Comparison of ENCODE assay signal across 9 cellular contexts in genomic region chr4:89837385-89837995, GRCh38. TPM values are rescaled to one million over a fixed set of nuclear protein-coding genes. Genes with fewer than 3 reads are reported as not detected.
DNase-seq lines count a peak whose midpoint lies in the region; TF ChIP-seq lines count a peak whose summit lies in the region.
"Had no signal": no experiment of that assay in that cellular context is flagged by ENCODE, and none has a peak within 500 bp of the region (broad histone marks: within the 10 kb centered on the region; RNA-seq: fewer than 3 reads in every experiment).

No MANE protein-coding gene starts in this region.

- peaks cover 10% of the 10 kb centered on the region for H3K4me1 Mint-ChIP-seq in endothelial cell (ENCODE audit: unreplicated experiment)

- H3K27ac ChIP-seq in HUES48 (ENCODE audit: low read depth, low read length) (peak overlapping the region; percentile 51), testis (no peak overlapping the region), OCI-LY7 (ENCODE audit: low read depth, low read length, poor library complexity, severe bottlenecking) (no peak overlapping the region)
- H3K27ac ChIP-seq: C4-2B had no signal

- peak overlapping the region; percentile 96 for H3K4me3 Mint-ChIP-seq in endothelial cell (ENCODE audit: unreplicated experiment)

- H3K9ac ChIP-seq in HUES48 (ENCODE audit: low read depth, low read length): peak overlapping the region; percentile 42; the same call in 1 of the 2 replicates

- no peak overlapping the region for H2AFZ ChIP-seq in OCI-LY7 (ENCODE audit: low read length)

- no peaks in the 10 kb centered on the region for H3K9me3 Mint-ChIP-seq in endothelial cell (ENCODE audit: unreplicated experiment)

- peaks cover 14% of the 10 kb centered on the region; the same call in 1 of the 2 replicates for H3K4me1 ChIP-seq in HUES48 (ENCODE audit: control insufficient read depth, insufficient read depth, low read length)
- no peaks in the 10 kb centered on the region for H3K4me1 ChIP-seq in testis
- no peaks in the 10 kb centered on the region for H3K4me1 ChIP-seq in OCI-LY7 (ENCODE audit: insufficient read depth, low read length, poor library complexity, severe bottlenecking)

- H3K36me3 ChIP-seq in HUES48 (ENCODE audit: control insufficient read depth, insufficient read depth, low read length) (no peaks in the 10 kb centered on the region), testis (ENCODE audit: low read depth, missing control alignments) (no peaks in the 10 kb centered on the region), OCI-LY7 (ENCODE audit: insufficient read depth, low read length) (no peaks in the 10 kb centered on the region)

- no peak for TF ChIP-seq POLR2A in testis (IDR thresholded peaks at IDR 0.05)

- TF ChIP-seq CTCF in WI38 (IDR thresholded peaks at IDR 0.05; ENCODE audit: low read depth, low read length) (no peak), endothelial cell (IDR thresholded peaks at IDR 0.05; ENCODE audit: unreplicated experiment) (no peak), testis (IDR thresholded peaks at IDR 0.05) (no peak), OCI-LY7 (conservative IDR thresholded peaks at IDR 0.05; ENCODE audit: low read length) (no peak)

- H3K4me3 ChIP-seq in HUES48 (ENCODE audit: low read depth, low read length) (peak overlapping the region; percentile 80), WI38 (ENCODE audit: low read depth, low read length) (peak overlapping the region; percentile 56), testis (peak overlapping the region; percentile 52 to 60), OCI-LY7 (ENCODE audit: low read depth, low read length, poor library complexity, severe bottlenecking) (no peak overlapping the region)

- H3K27ac Mint-ChIP-seq in endothelial cell (ENCODE audit: unreplicated experiment): peak overlapping the region; percentile 61

- H3K27me3 ChIP-seq in HUES48 (ENCODE audit: control insufficient read depth, insufficient read depth, low read length) (peaks cover 20% of the 10 kb centered on the region), testis (no peaks in the 10 kb centered on the region)

- DNase-seq in NCI-H146 treated with DMSO at 0.1 percent for 48 hours (lab: John Stamatoyannopoulos, UW; ENCODE audit: unreplicated experiment) (peak; percentile 0), NCI-H146 (lab: John Stamatoyannopoulos, UW) (no peak), endothelial cell (ENCODE audit: low spot score) (peak; percentile 59), medulla oblongata (ENCODE audit: extremely low spot score) (peak; percentile 76), testis (peak; percentile 19), OCI-LY7 (ENCODE audit: low spot score) (no peak)

- no peaks in the 10 kb centered on the region for H3K79me2 ChIP-seq in OCI-LY7 (ENCODE audit: insufficient read depth, low read depth, low read length)

- H3K9me3 ChIP-seq in HUES48 (ENCODE audit: control insufficient read depth, insufficient read depth, low read length): no peaks in the 10 kb centered on the region
- H3K9me3 ChIP-seq in testis: no peaks in the 10 kb centered on the region
- H3K9me3 ChIP-seq in OCI-LY7 (ENCODE audit: low read length): no peaks in the 10 kb centered on the region

- WGBS in testis, 2 donors: 0% methylated on average over 29 to 30 of the region's 30 CpGs

- no TSS peak for BruUV-seq in OCI-LY7 (replicated peaks; lab: Mats Ljungman, UMichigan)

- H4K20me1 ChIP-seq in OCI-LY7 (ENCODE audit: insufficient read depth, low read length): no peaks in the 10 kb centered on the region

- CTCF ChIA-PET in OCI-LY7 (lab: Charles Lee; ENCODE audit: unreplicated experiment): no interaction called here

- no peak overlapping the region for H3K4me2 ChIP-seq in OCI-LY7 (ENCODE audit: low read length)

- POLR2A ChIA-PET in OCI-LY7 (lab: Charles Lee): interaction anchor here (0.7 kb wide), 1 partner anchor 29 kb away, joined by 3 read pairs; no protein-coding TSS in a partner anchor

- H3K9me2 ChIP-seq in OCI-LY7 (ENCODE audit: insufficient read depth, low read length): no peaks in the 10 kb centered on the region

- H3K36me3 Mint-ChIP-seq in endothelial cell (ENCODE audit: low read depth, unreplicated experiment): peaks cover 13% of the 10 kb centered on the region

- peaks cover 7% of the 10 kb centered on the region for H3K27me3 Mint-ChIP-seq in endothelial cell (ENCODE audit: unreplicated experiment)

- intact Hi-C loops in testis (cut with DNase I; ENCODE audit: low total_unique reads): no loop called here
- intact Hi-C loops in OCI-LY7 (cut with micrococcal nuclease; ENCODE audit: unreplicated experiment): no loop called here

RNA-seq across cellular contexts. Expression of gene SNCA, which starts 0.5 kb away (rescaled TPM):
- total RNA-seq in endothelial cell (ENCODE audit: unreplicated experiment): 49.7 TPM
- 1 to 10 TPM; 1.5 to 2.0 TPM for total RNA-seq in testis
- polyA plus RNA-seq in testis (ENCODE audit: insufficient read depth, low read depth, low replicate concordance): 6.4 TPM
- total RNA-seq in OCI-LY7 (2014; rRNA removed; shearing (Covaris generic)): not detected in 2 replicates
- total RNA-seq in OCI-LY7 (2022): not detected in 2 replicates

RNA-seq across cellular contexts. Expression of gene MMRN1, which starts 57.2 kb away (rescaled TPM):
- total RNA-seq in endothelial cell (ENCODE audit: unreplicated experiment) (304 TPM), testis (1 to 10 TPM; 4.8 to 7.1 TPM), OCI-LY7 (2022) (0.13 TPM in 1 of 2 replicates, not detected in the other)
- 17.4 TPM for polyA plus RNA-seq in testis (ENCODE audit: insufficient read depth, low read depth, low replicate concordance)
- total RNA-seq in OCI-LY7 (2014; rRNA removed; shearing (Covaris generic)): not detected in 2 replicates

Comparison
In these comparisons a context has a peak if more than half of its experiments do, and no peak if none do; other contexts are left out.
1. DNase-seq: peak in NCI-H146 treated with DMSO at 0.1 percent for 48 hours (single experiment), endothelial cell (single experiment), medulla oblongata (single experiment) and testis (single experiment); none in NCI-H146 (single experiment) and OCI-LY7 (single experiment).
2. RNA of gene SNCA, which starts 0.5 kb away (total RNA-seq): 49.7 TPM in endothelial cell (single experiment); 1.5 to 2.0 TPM in testis and not detected in OCI-LY7; every median in the first group is over 10 times any median in the second.
3. RNA of gene MMRN1, which starts 57.2 kb away (total RNA-seq): 304 TPM in endothelial cell (single experiment); 4.8 to 7.1 TPM in testis and 0.13 TPM in OCI-LY7; every median in the first group is over 10 times any median in the second.